In genomic region chr11:92122561-92122960, GRCh38 we compare ENCODE assay signal across 14 cellular contexts.
"Had no signal": no experiment of that assay in that cellular context is flagged by ENCODE, and none has a peak within 500 bp of the region (broad histone marks: within the 10 kb centered on the region; RNA-seq: fewer than 3 reads in every experiment).

No MANE protein-coding gene starts in this region.

- H3K4me1 ChIP-seq: gastrocnemius medialis, psoas muscle, right lobe of liver, upper lobe of right lung had no signal

- ATAC-seq: gastrocnemius medialis, left ventricle myocardium superior, psoas muscle, right lobe of liver, upper lobe of right lung had no signal

- DNase-seq: activated effector memory CD4-positive, alpha-beta T cell treated with Interleukin-2 at 50 U/mL for 16 hours; activated T-cell treated with anti-CD3 and anti-CD28 coated beads, Interleukin-2, amount 50 U/mL, for 1 hour; amniotic stem cell; dorsolateral prefrontal cortex; gastrocnemius medialis; kidney; left ventricle myocardium superior; mesendoderm; psoas muscle; right lobe of liver; stimulated activated CD4-positive, alpha-beta T cell treated with anti-CD3 and anti-CD28 coated beads, Interleukin-12 subunit alpha, Interleukin-12 subunit beta, amount 100 ng/mL, for 4 hours; stimulated activated naive CD4-positive, alpha-beta T cell treated with Interleukin-2 at 50 U/mL for 16 hours; T-helper 2 cell; upper lobe of right lung had no signal

- H3K9me3 ChIP-seq: gastrocnemius medialis, psoas muscle, right lobe of liver had no signal

- H3K36me3 ChIP-seq: gastrocnemius medialis, right lobe of liver, upper lobe of right lung had no signal

- H3K27me3 ChIP-seq: dorsolateral prefrontal cortex, gastrocnemius medialis, right lobe of liver, upper lobe of right lung had no signal

- H3K4me3 ChIP-seq: dorsolateral prefrontal cortex, gastrocnemius medialis, psoas muscle, right lobe of liver, upper lobe of right lung had no signal

- H3K27ac ChIP-seq: dorsolateral prefrontal cortex, gastrocnemius medialis, psoas muscle, right lobe of liver, upper lobe of right lung had no signal
